Comparison of ENCODE assay signal across 17 cellular contexts in genomic region chr2:64332300-64332699, GRCh38.
"Had no signal": no experiment of that assay in that cellular context is flagged by ENCODE, and none has a peak within 500 bp of the region (broad histone marks: within the 10 kb centered on the region; RNA-seq: fewer than 3 reads in every experiment).

No MANE protein-coding gene starts in this region.

- ATAC-seq: activated T-helper 17 cell treated with anti-CD3 and anti-CD28 coated beads, Interleukin-2, amount 50 U/mL, for 72 hours; gastroesophageal sphincter; heart right ventricle; T-cell had no signal

- H3K27ac ChIP-seq: cardiac muscle cell had no signal

- H3K9me3 ChIP-seq: gastroesophageal sphincter, heart right ventricle, SK-N-SH had no signal

- H3K4me3 ChIP-seq: cardiac muscle cell, gastroesophageal sphincter, heart right ventricle had no signal

- DNase-seq: activated CD4-positive, CD25-positive, alpha-beta regulatory T cell treated with anti-CD3 and anti-CD28 coated beads, Interleukin-2, amount 50 U/mL, for 72 hours; activated naive CD4-positive, alpha-beta T cell treated with Interleukin-2 at 50 U/mL for 16 hours; cortex of kidney; effector CD8-positive, alpha-beta T cell; heart right ventricle; posterior cingulate gyrus; SK-N-SH; stimulated activated CD4-positive, alpha-beta T cell treated with anti-CD3 and anti-CD28 coated beads, Interleukin-15, amount 100 ng/mL, for 24 hours; stimulated activated CD4-positive, alpha-beta T cell treated with anti-CD3 and anti-CD28 coated beads, Interleukin-4, amount 100 ng/mL, for 24 hours; stimulated activated naive CD4-positive, alpha-beta T cell treated with Interleukin-2 at 50 U/mL for 16 hours; substantia nigra; T-cell; T-helper 9 cell; trophoblast cell had no signal

- H3K27me3 ChIP-seq: cardiac muscle cell, gastroesophageal sphincter, heart right ventricle had no signal

- H3K36me3 ChIP-seq: cardiac muscle cell, gastroesophageal sphincter, heart right ventricle had no signal
